In the genomic region with DNA sequence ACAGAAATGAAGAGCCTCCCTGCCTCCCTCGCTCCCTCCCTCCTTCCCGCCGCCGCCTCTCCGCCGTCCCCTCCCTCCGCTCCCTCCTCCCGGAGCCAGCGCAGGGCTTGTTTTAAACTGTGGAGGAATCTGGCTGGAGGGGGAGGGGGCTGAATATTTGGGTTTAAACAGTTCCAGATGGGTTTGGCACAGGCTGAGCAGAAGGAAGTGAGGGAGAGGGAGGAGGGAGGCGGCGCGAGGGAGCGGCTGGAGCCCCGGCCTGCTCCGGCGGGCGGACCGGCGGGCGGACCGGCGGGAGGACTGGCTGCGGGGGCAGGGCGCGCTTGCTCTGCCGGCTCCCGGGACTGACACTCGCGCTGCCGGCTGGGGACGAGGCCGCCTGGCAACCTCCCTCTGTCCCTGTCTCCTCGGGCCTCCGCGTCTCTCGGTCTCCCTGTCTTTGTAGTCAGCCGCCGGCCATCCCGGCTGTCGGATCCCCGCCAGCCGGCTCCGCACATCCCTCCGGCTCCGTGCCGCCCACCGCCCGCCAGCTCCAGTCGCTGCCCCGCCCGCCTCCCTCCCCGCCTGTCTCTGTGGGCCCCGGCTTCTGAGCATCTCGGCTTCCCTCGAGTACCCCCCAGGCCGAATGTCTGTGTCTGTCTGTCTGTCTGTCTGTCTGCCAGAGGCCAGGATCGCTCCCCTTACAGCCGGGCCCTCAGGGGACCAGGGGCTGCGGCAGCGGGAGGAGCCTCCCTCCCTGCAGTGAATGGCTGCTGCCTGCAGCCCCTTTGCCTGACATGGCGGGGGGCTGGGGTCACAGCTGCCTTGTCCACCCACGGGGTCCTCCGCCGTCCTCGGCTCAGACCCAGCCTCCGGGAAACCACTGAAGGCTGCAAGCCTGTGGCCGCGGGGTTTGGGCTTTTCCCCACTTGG, we compare ENCODE assay signal across 8 cellular contexts. TPM values are rescaled to one million over a fixed set of nuclear protein-coding genes. Genes with fewer than 3 reads are reported as not detected.
DNase-seq lines count a peak whose midpoint lies in the region; ATAC-seq, FAIRE-seq and TF ChIP-seq lines count a peak whose summit lies in the region.

No MANE protein-coding gene starts in this region.

- DNase-seq in GM04503 (ENCODE audit: low read depth) = peak; percentile 95
- peak; percentile 58 for DNase-seq in NCI-H2171 treated with DMSO at 0.1 percent for 48 hours (lab: John Stamatoyannopoulos, UW)
- peak in 56 of 58 donors; percentile 27 to 89 (median 67) for DNase-seq in anterior cingulate cortex (lab: John Stamatoyannopoulos, UW)
- DNase-seq in left ventricle myocardium superior = peak; percentile 84
- peak; percentile 91 to 95 (median 93) for DNase-seq in ovary
- DNase-seq in small intestine = no peak

- H3K9me3 ChIP-seq in ovary = no peaks in the 10 kb centered on the region
- H3K9me3 ChIP-seq in small intestine (ENCODE audit: control insufficient read depth, low read depth) = no peaks in the 10 kb centered on the region

- intact Hi-C loops in left ventricle myocardium superior (cut with micrococcal nuclease) = no loop called here
- intact Hi-C loops in ovary (cut with DNase I) = loop anchor here in 2 of 4 donors (5.0 kb wide), 2 partner anchors 33 to 143 kb away; partner anchors contain the start of gene MAGEF1 (in 1 of the 2)

- H3K27me3 ChIP-seq in ovary = no peaks in the 10 kb centered on the region
- no peaks in the 10 kb centered on the region for H3K27me3 ChIP-seq in small intestine (ENCODE audit: control insufficient read depth in 2 of 2, insufficient read depth in 2 of 2, low read length in 2 of 2)

- TF ChIP-seq EP300 in ovary (IDR thresholded peaks at IDR 0.05) = no peak

- H3K36me3 ChIP-seq in ovary (no peaks in the 10 kb centered on the region), small intestine (ENCODE audit: control insufficient read depth in 2 of 2, insufficient read depth in 2 of 2, low read length in 2 of 2) (no peaks in the 10 kb centered on the region)

- peaks cover 39% of the 10 kb centered on the region for H3K4me1 ChIP-seq in ovary (ENCODE audit: insufficient read depth)
- peaks cover 0 to 4% of the 10 kb centered on the region in 2 donors for H3K4me1 ChIP-seq in small intestine (ENCODE audit: control insufficient read depth in 2 of 2, insufficient read depth in 1 of 2, low read depth in 1 of 2, low read length in 1 of 2)

- no peak for TF ChIP-seq CTCF in ovary (IDR thresholded peaks at IDR 0.05)

- FAIRE-seq in small intestine (lab: Jason Lieb, UNC) = no peak

- peak; percentile 89 for ATAC-seq in left ventricle myocardium superior
- no peak for ATAC-seq in GM21447 (IDR thresholded peaks at IDR 0.05; ENCODE audit: unreplicated experiment)
- no peak for ATAC-seq in HG03469 (IDR thresholded peaks at IDR 0.05; ENCODE audit: unreplicated experiment)

- peak overlapping the region in 1 of 2 donors; percentile 66 for H3K27ac ChIP-seq in ovary
- H3K27ac ChIP-seq in small intestine (ENCODE audit: low read depth in 1 of 2, low read length in 1 of 2) = peak overlapping the region in 1 of 2 donors; percentile 18

- 1 to 2% (median 2%) methylated on average over 58 to 67 of the region's 68 CpGs for WGBS in ovary, 3 donors
- 7 to 20% (median 16%) methylated on average over 33 to 68 of the region's 68 CpGs for WGBS in small intestine, 3 donors

- TF ChIP-seq POLR2A in ovary (IDR thresholded peaks at IDR 0.05) = no peak

- peak overlapping the region; percentile 51 for H3K4me3 ChIP-seq in ovary
- H3K4me3 ChIP-seq in small intestine (ENCODE audit: low read depth in 1 of 2, low read length in 2 of 2) = peak overlapping the region in 1 of 2 donors; percentile 43

RNA-seq across cellular contexts. Expression of gene EPHB3, which starts 7.6 kb away (rescaled TPM):
- total RNA-seq in left ventricle myocardium superior = 1.6 TPM
- total RNA-seq in ovary = 10 to 100 TPM in 6 of 7 donors, 1 to 10 TPM in 1; 5.6 to 31.0 (median 16.1) TPM
- polyA plus RNA-seq in ovary = 1 to 10 TPM; 2.1 to 7.3 TPM
- polyA plus RNA-seq in small intestine = 10 to 100 TPM in 1 of 3 donors, under 1 TPM in 2; 0.27 to 16.7 (median 0.67) TPM
